ENCODE assay signal across 9 cellular contexts in genomic region chr2:135874966-135875365, GRCh38. TPM values are rescaled to one million over a fixed set of nuclear protein-coding genes. Genes with fewer than 3 reads are reported as not detected.
DNase-seq lines count a peak whose midpoint lies in the region; TF ChIP-seq lines count a peak whose summit lies in the region.
"Had no signal": no experiment of that assay in that cellular context is flagged by ENCODE, and none has a peak within 500 bp of the region (broad histone marks: within the 10 kb centered on the region; RNA-seq: fewer than 3 reads in every experiment).

No MANE protein-coding gene starts in this region.

- no peaks in the 10 kb centered on the region for H3K9me3 Mint-ChIP-seq in osteocyte (ENCODE audit: unreplicated experiment)

- peaks cover 3% of the 10 kb centered on the region for H3K27me3 Mint-ChIP-seq in osteocyte (ENCODE audit: unreplicated experiment)

- no peak for DNase-seq in GM06990 (ENCODE audit: extremely low read depth, insufficient read length)
- no peak for DNase-seq in OCI-LY7 (ENCODE audit: low spot score)
- no peak for DNase-seq in osteocyte (ENCODE audit: extremely low spot score, unreplicated experiment)
- DNase-seq in NOMO-1 treated with dmso at 0.1 percent for 144 hours (lab: John Stamatoyannopoulos, UW; ENCODE audit: unreplicated experiment), result no peak
- no peak for DNase-seq in ACHN
- DNase-seq in middle frontal gyrus (ENCODE audit: extremely low spot score, low spot score), result no peak
- no peak for DNase-seq in Peyer's patch

- no peaks in the 10 kb centered on the region for H3K9me3 ChIP-seq in OCI-LY7 (ENCODE audit: low read length)
- no peaks in the 10 kb centered on the region for H3K9me3 ChIP-seq in ectodermal cell (ENCODE audit: control insufficient read depth, low read length)
- no peaks in the 10 kb centered on the region for H3K9me3 ChIP-seq in Peyer's patch

- H4K20me1 ChIP-seq in OCI-LY7 (ENCODE audit: insufficient read depth, low read length), result peaks cover 28% of the 10 kb centered on the region

- H3K4me2 ChIP-seq in OCI-LY7 (ENCODE audit: low read length), result peak overlapping the region; percentile 77

- peaks cover 15% of the 10 kb centered on the region for H3K36me3 Mint-ChIP-seq in osteocyte (ENCODE audit: unreplicated experiment)

- peaks cover 26% of the 10 kb centered on the region for H3K4me1 ChIP-seq in OCI-LY7 (ENCODE audit: insufficient read depth, low read length, poor library complexity, severe bottlenecking)
- peaks cover 6% of the 10 kb centered on the region for H3K4me1 ChIP-seq in ectodermal cell (ENCODE audit: control insufficient read depth, insufficient read depth, low read length)
- H3K4me1 ChIP-seq in Peyer's patch, result peaks cover 0 to 13% (median 7%) of the 10 kb centered on the region in 4 donors

- H3K9me2 ChIP-seq in OCI-LY7 (ENCODE audit: insufficient read depth, low read length), result no peaks in the 10 kb centered on the region

- in situ Hi-C loops in ACHN (cut with HindIII; ENCODE audit: low pct_ligation_motif_present, low pct_unique_long_range_greater_than_20kb, low sequenced_read_pairs), result loop anchor here (25.0 kb wide), 1 partner anchor 512 kb away; no protein-coding TSS in a partner anchor

- H3K27me3 ChIP-seq in GM06990 (replicated peaks; ENCODE audit: control insufficient read depth, insufficient read depth, low read length) (no peaks in the 10 kb centered on the region), ectodermal cell (ENCODE audit: control insufficient read depth, insufficient read depth, low read length, poor library complexity, severe bottlenecking) (no peaks in the 10 kb centered on the region), Peyer's patch (no peaks in the 10 kb centered on the region)

- H3K27ac Mint-ChIP-seq in osteocyte (ENCODE audit: unreplicated experiment), result peak overlapping the region; percentile 59

- TF ChIP-seq CTCF in GM06990 (IDR thresholded peaks at IDR 0.05; ENCODE audit: insufficient read depth, low read length, poor library complexity, severe bottlenecking) (no peak), OCI-LY7 (conservative IDR thresholded peaks at IDR 0.05; ENCODE audit: low read length) (no peak), osteocyte (IDR thresholded peaks at IDR 0.05) (no peak), Peyer's patch (IDR thresholded peaks at IDR 0.05) (no peak)

- CTCF ChIA-PET in OCI-LY7 (lab: Charles Lee; ENCODE audit: unreplicated experiment), result no interaction called here

- no peaks in the 10 kb centered on the region; the same call in 1 of the 2 replicates for H3K36me3 ChIP-seq in GM06990 (ENCODE audit: control insufficient read depth, insufficient read depth, low read length)
- peaks cover 58% of the 10 kb centered on the region for H3K36me3 ChIP-seq in OCI-LY7 (ENCODE audit: insufficient read depth, low read length)
- peaks cover 10% of the 10 kb centered on the region for H3K36me3 ChIP-seq in ectodermal cell (ENCODE audit: control insufficient read depth, insufficient read depth, low read length)
- H3K36me3 ChIP-seq in Peyer's patch, result peaks cover 0 to 3% (median 0%) of the 10 kb centered on the region in 3 donors

- H3K4me1 Mint-ChIP-seq in osteocyte (ENCODE audit: unreplicated experiment), result peaks cover 26% of the 10 kb centered on the region

- WGBS in ectodermal cell, 2 experiments, result 76 to 84% methylated on average over 16 of the region's 16 CpGs

- H3K27ac ChIP-seq in OCI-LY7 (ENCODE audit: low read depth, low read length, poor library complexity, severe bottlenecking) (no peak overlapping the region), ectodermal cell (ENCODE audit: insufficient read depth, low read depth, low read length, poor library complexity, severe bottlenecking) (no peak overlapping the region), Peyer's patch (peak overlapping the region in 1 of 4 donors; percentile 90)

- H3K4me3 ChIP-seq in GM06990 (replicated peaks; ENCODE audit: low read depth, low read length) (peak overlapping the region; percentile 76), OCI-LY7 (ENCODE audit: low read depth, low read length, poor library complexity, severe bottlenecking) (peak overlapping the region; percentile 84), ectodermal cell (ENCODE audit: insufficient read depth, low read depth, low read length) (peak overlapping the region; percentile 66), Peyer's patch (peak overlapping the region in 2 of 4 donors; percentile 68 to 79)

- no TSS peak for BruUV-seq in OCI-LY7 (replicated peaks; lab: Mats Ljungman, UMichigan)

- intact Hi-C loops in OCI-LY7 (cut with micrococcal nuclease; ENCODE audit: unreplicated experiment), result loop anchor here (1.0 to 2.0 kb wide), 2 partner anchors 22 to 108 kb away; no protein-coding TSS in a partner anchor

- H3K4me3 Mint-ChIP-seq in osteocyte (ENCODE audit: unreplicated experiment), result peak overlapping the region; percentile 85

- peaks cover 57% of the 10 kb centered on the region for H3K79me2 ChIP-seq in OCI-LY7 (ENCODE audit: insufficient read depth, low read depth, low read length)

- no peak for TF ChIP-seq POLR2A in Peyer's patch (IDR thresholded peaks at IDR 0.05)

- POLR2A ChIA-PET in OCI-LY7 (lab: Charles Lee), result interaction anchor here (0.6 to 1.9 kb wide), 5 partner anchors 8 to 507 kb away, joined by 3 to 8 read pairs (median 3); no protein-coding TSS in a partner anchor

- H2AFZ ChIP-seq in OCI-LY7 (ENCODE audit: low read length), result no peak overlapping the region

RNA-seq across cellular contexts. Expression of gene MCM6, which starts 1.3 kb away (rescaled TPM):
- total RNA-seq in OCI-LY7 (2014; rRNA removed; shearing (Covaris generic)), result 61.2 and 66.1 TPM in 2 replicates
- total RNA-seq in OCI-LY7 (2022) (171 and 177 TPM in 2 replicates), osteocyte (26.2 and 28.3 TPM in 2 replicates), Peyer's patch (10 to 100 TPM in 3 of 4 donors, 1 to 10 TPM in 1; 8.8 to 38.8 (median 14.5) TPM)
- 134 TPM for polyA plus RNA-seq in ectodermal cell (2013, experiment 1 of 4)
- polyA plus RNA-seq in ectodermal cell (2013, experiment 2 of 4), result 142 TPM
- polyA plus RNA-seq in ectodermal cell (2013, experiment 3 of 4), result 101 TPM
- polyA plus RNA-seq in ectodermal cell (2013, experiment 4 of 4), result 101 TPM

RNA-seq across cellular contexts. Expression of gene LCT, which starts 38.0 kb away (rescaled TPM):
- total RNA-seq in OCI-LY7 (2014; rRNA removed; shearing (Covaris generic)), result 0.18 and 0.54 TPM in 2 replicates
- total RNA-seq in OCI-LY7 (2022) (0.09 and 0.15 TPM in 2 replicates), osteocyte (not detected in 2 replicates), Peyer's patch (10 to 100 TPM; 12.6 to 73.5 (median 25.5) TPM)
- not detected for polyA plus RNA-seq in ectodermal cell (2013, experiment 1 of 4)
- not detected for polyA plus RNA-seq in ectodermal cell (2013, experiment 2 of 4)
- polyA plus RNA-seq in ectodermal cell (2013, experiment 3 of 4), result not detected
- polyA plus RNA-seq in ectodermal cell (2013, experiment 4 of 4), result not detected
- total RNA-seq: M059J had no signal

Comparison
In these comparisons a context has a peak if more than half of its experiments do, and no peak if none do; other contexts are left out.
1. RNA of gene LCT, which starts 38.0 kb away (total RNA-seq): 12.6 to 73.5 TPM in Peyer's patch; 0.09 to 0.54 TPM in OCI-LY7 and not detected in osteocyte; every median in the first group is over 4 times any median in the second.